Comparison of ENCODE assay signal across 1 cellular context in genomic region chrX:123905334-123905733, GRCh38.
TF ChIP-seq lines count a peak whose summit lies in the region.

No MANE protein-coding gene starts in this region.

TF ChIP-seq in HEK293, 187 proteins besides CTCF, POLR2A, EP300 and RAD21 (continued from another document):
- TF ChIP-seq ZNF518A (tag by site-specific recombination; conservative IDR thresholded peaks at IDR 0.05; ENCODE audit: low read depth), result no peak
- no peak for TF ChIP-seq ZNF747 (tag by site-specific recombination; IDR thresholded peaks at IDR 0.05)
- no peak for TF ChIP-seq ZNF155 (tag by site-specific recombination; IDR thresholded peaks at IDR 0.05)
- TF ChIP-seq ZNF248 (tag by site-specific recombination; IDR thresholded peaks at IDR 0.05), result no peak
- TF ChIP-seq OSR2 (tag by site-specific recombination; IDR thresholded peaks at IDR 0.05), result no peak
- TF ChIP-seq ZNF133 (tag by site-specific recombination; IDR thresholded peaks at IDR 0.05), result no peak
- no peak for TF ChIP-seq ZNF112 (tag by site-specific recombination; IDR thresholded peaks at IDR 0.05)
